Comparison of ENCODE assay signal across 8 cellular contexts in genomic region chr6:26054937-26055669, GRCh38.
DNase-seq lines count a peak whose midpoint lies in the region; ATAC-seq, FAIRE-seq and TF ChIP-seq lines count a peak whose summit lies in the region.

No MANE protein-coding gene starts in this region.

- DNase-seq in D721Med (ENCODE audit: insufficient read length, low spot score) = peak; percentile 30
- peak; percentile 76 for DNase-seq in activated T-cell treated with anti-CD3 and anti-CD28 coated beads, Interleukin-2, amount 50 U/mL, for 1 hour
- peak; percentile 96 to 97 for DNase-seq in erythroblast (lab: John Stamatoyannopoulos, UW)
- peak; percentile 68 to 83 for DNase-seq in stimulated activated CD8-positive, alpha-beta memory T cell treated with anti-CD3 and anti-CD28 coated beads, Interleukin-7, amount 100 ng/mL, for 48 hours (ENCODE audit: extremely low read depth in 1 of 2, low read depth in 1 of 2)

- peak; percentile 93 for TF ChIP-seq POLR2A in erythroblast (IDR thresholded peaks at IDR 0.05; ENCODE audit: low read length)

- H3K27ac ChIP-seq in HUES48 (ENCODE audit: low read depth, low read length) (peak overlapping the region; percentile 90), OCI-LY1 (ENCODE audit: low read depth, low read length, poor library complexity, severe bottlenecking) (peak overlapping the region; percentile 99)

- H3K4me3 ChIP-seq in HUES48 (ENCODE audit: low read depth, low read length) (peak overlapping the region; percentile 79), OCI-LY1 (ENCODE audit: low read depth, low read length, poor library complexity, severe bottlenecking) (peak overlapping the region; percentile 64), mucosa of stomach (ENCODE audit: low read length) (peak overlapping the region; percentile 73)

- TF ChIP-seq CTCF in D721Med (IDR thresholded peaks at IDR 0.05; ENCODE audit: insufficient read depth, missing control alignments) = no peak
- TF ChIP-seq CTCF in OCI-LY1 (IDR thresholded peaks at IDR 0.05; ENCODE audit: low read length) = no peak

- no peaks in the 10 kb centered on the region for H3F3A ChIP-seq in OCI-LY1 (ENCODE audit: insufficient read depth, low read length)

- H3K36me3 ChIP-seq in HUES48 (ENCODE audit: control insufficient read depth, insufficient read depth, low read length) = no peaks in the 10 kb centered on the region
- no peaks in the 10 kb centered on the region for H3K36me3 ChIP-seq in OCI-LY1 (ENCODE audit: insufficient read depth, low read length)
- no peaks in the 10 kb centered on the region for H3K36me3 ChIP-seq in mucosa of stomach (ENCODE audit: control insufficient read depth, insufficient read depth, low read length)

- no peak for FAIRE-seq in D721Med (lab: Jason Lieb, UNC)

- peak overlapping the region; percentile 97 for H3K9ac ChIP-seq in HUES48 (ENCODE audit: low read depth, low read length)
- peak overlapping the region; percentile 87 for H3K9ac ChIP-seq in OCI-LY1 (ENCODE audit: low read length)
- H3K9ac ChIP-seq in mucosa of stomach (ENCODE audit: low read length) = peak overlapping the region; percentile 97

- no peaks in the 10 kb centered on the region for H4K20me1 ChIP-seq in OCI-LY1 (ENCODE audit: insufficient read depth, low read length)

- H3K79me2 ChIP-seq in OCI-LY1 (ENCODE audit: insufficient read depth, low read length) = no peaks in the 10 kb centered on the region

- no peak overlapping the region for H2AFZ ChIP-seq in OCI-LY1 (ENCODE audit: low read length)

- ATAC-seq in GM21447 (IDR thresholded peaks at IDR 0.05; ENCODE audit: unreplicated experiment) = peak; percentile 61

- H3K4me2 ChIP-seq in OCI-LY1 (ENCODE audit: low read length) = peak overlapping the region; percentile 72

- no peaks in the 10 kb centered on the region for H3K9me2 ChIP-seq in OCI-LY1 (ENCODE audit: low read depth, low read length)

- no peaks in the 10 kb centered on the region for H3K27me3 ChIP-seq in HUES48 (ENCODE audit: control insufficient read depth, insufficient read depth, low read length)
- no peaks in the 10 kb centered on the region for H3K27me3 ChIP-seq in OCI-LY1 (ENCODE audit: insufficient read depth, low read length)
- H3K27me3 ChIP-seq in mucosa of stomach (ENCODE audit: control insufficient read depth, insufficient read depth, low read length) = no peaks in the 10 kb centered on the region

- peaks cover 25% of the 10 kb centered on the region for H3K4me1 ChIP-seq in HUES48 (ENCODE audit: control insufficient read depth, insufficient read depth, low read length)
- H3K4me1 ChIP-seq in OCI-LY1 (ENCODE audit: insufficient read depth, low read length, severe bottlenecking) = peaks cover 39% of the 10 kb centered on the region
- H3K4me1 ChIP-seq in mucosa of stomach (ENCODE audit: control insufficient read depth, insufficient read depth, low read length) = peaks cover 20% of the 10 kb centered on the region

- H3K9me3 ChIP-seq in HUES48 (ENCODE audit: control insufficient read depth, insufficient read depth, low read length) = no peaks in the 10 kb centered on the region
- no peaks in the 10 kb centered on the region for H3K9me3 ChIP-seq in OCI-LY1 (ENCODE audit: low read length)
- no peaks in the 10 kb centered on the region for H3K9me3 ChIP-seq in mucosa of stomach (ENCODE audit: control insufficient read depth, low read length)

Comparison
In these comparisons a context has a peak if more than half of its experiments do, and no peak if none do; other contexts are left out.
1. Peak in every context shown above with its lines: DNase-seq, ATAC-seq, H3K4me3 ChIP-seq and H3K27ac ChIP-seq.
2. DNase-seq: peak in every context shown above with its lines; median percentile 96 in erythroblast; 76 in activated T-cell treated with anti-CD3 and anti-CD28 coated beads, Interleukin-2, amount 50 U/mL, for 1 hour; 76 in stimulated activated CD8-positive, alpha-beta memory T cell treated with anti-CD3 and anti-CD28 coated beads, Interleukin-7, amount 100 ng/mL, for 48 hours; 30 in D721Med.